Comparison of ENCODE assay signal across 35 cellular contexts in genomic region chr6:115287467-115287866, GRCh38.
"Had no signal": no experiment of that assay in that cellular context is flagged by ENCODE, and none has a peak within 500 bp of the region (broad histone marks: within the 10 kb centered on the region; RNA-seq: fewer than 3 reads in every experiment).

No MANE protein-coding gene starts in this region.

- H3K9me3 Mint-ChIP-seq: activated naive CD4-positive, alpha-beta T cell treated with anti-CD3 and anti-CD28 coated beads, Interleukin-2, amount 10 ng/mL, durations not matched to agents 7 days and 5 days; activated naive CD4-positive, alpha-beta T cell treated with anti-CD3 and anti-CD28 coated beads, Interleukin-2, amount 50 U/mL, for 24 hours; activated T-helper 2 cell treated with anti-CD3 and anti-CD28 coated beads, Interferon-gamma antibody, Interleukin-2, Interleukin-4, amounts not matched to agents 10 μg/mL and 5 μg/mL and 100 μg/mL, durations not matched to agents 14 hours and 24 hours and 36 hours; brain had no signal

- H3K4me3 ChIP-seq: ascending aorta, cardiac muscle cell had no signal

- H3K4me1 Mint-ChIP-seq: activated CD4-positive, alpha-beta memory T cell treated with anti-CD3 and anti-CD28 coated beads, Interleukin-2, amount 10 ng/mL, durations not matched to agents 7 days and 5 days; activated CD4-positive, alpha-beta T cell treated with anti-CD3 and anti-CD28 coated beads for 36 hours; activated CD4-positive, alpha-beta T cell treated with anti-CD3 and anti-CD28 coated beads, Interleukin-2, amount 10 ng/mL, durations not matched to agents 7 days and 5 days; activated CD8-positive, alpha-beta memory T cell treated with anti-CD3 and anti-CD28 coated beads, Interleukin-2, amount 10 ng/mL, durations not matched to agents 7 days and 5 days; activated naive CD4-positive, alpha-beta T cell treated with anti-CD3 and anti-CD28 coated beads, Interleukin-2, amount 10 ng/mL, durations not matched to agents 7 days and 5 days; activated naive CD4-positive, alpha-beta T cell treated with anti-CD3 and anti-CD28 coated beads, Interleukin-2, amount 50 U/mL, for 24 hours; activated naive CD8-positive, alpha-beta T cell treated with anti-CD3 and anti-CD28 coated beads, Interleukin-2, amount 10 ng/mL, durations not matched to agents 7 days and 5 days; activated naive CD8-positive, alpha-beta T cell treated with anti-CD3 and anti-CD28 coated beads, Interleukin-2, amount 50 U/mL, for 24 hours; brain; central memory CD8-positive, alpha-beta T cell had no signal

- H3K27ac ChIP-seq: ascending aorta, cardiac muscle cell, VCaP had no signal

- H3K4me3 Mint-ChIP-seq: activated CD4-positive, alpha-beta memory T cell treated with anti-CD3 and anti-CD28 coated beads, Interleukin-2, amount 10 ng/mL, durations not matched to agents 7 days and 5 days; activated CD4-positive, alpha-beta T cell treated with anti-CD3 and anti-CD28 coated beads for 36 hours; activated CD4-positive, alpha-beta T cell treated with anti-CD3 and anti-CD28 coated beads, Interleukin-2, amount 10 ng/mL, durations not matched to agents 7 days and 5 days; activated CD8-positive, alpha-beta memory T cell treated with anti-CD3 and anti-CD28 coated beads, Interleukin-2, amount 10 ng/mL, durations not matched to agents 7 days and 5 days; activated CD8-positive, alpha-beta T cell treated with anti-CD3 and anti-CD28 coated beads, Interleukin-2, amount 10 ng/mL, durations not matched to agents 7 days and 5 days; activated naive CD4-positive, alpha-beta T cell treated with anti-CD3 and anti-CD28 coated beads, Interleukin-2, amount 10 ng/mL, durations not matched to agents 7 days and 5 days; activated naive CD4-positive, alpha-beta T cell treated with anti-CD3 and anti-CD28 coated beads, Interleukin-2, amount 50 U/mL, for 24 hours; activated naive CD8-positive, alpha-beta T cell; activated naive CD8-positive, alpha-beta T cell treated with anti-CD3 and anti-CD28 coated beads, Interleukin-2, amount 10 ng/mL, durations not matched to agents 7 days and 5 days; activated naive CD8-positive, alpha-beta T cell treated with anti-CD3 and anti-CD28 coated beads, Interleukin-2, amount 50 U/mL, for 24 hours; activated T-cell treated with anti-CD3 and anti-CD28 coated beads, Interleukin-2, amount 50 U/mL, for 24 hours; brain; central memory CD8-positive, alpha-beta T cell; T-helper 1 cell treated with Interleukin-12 subunit alpha and Interleukin-12 subunit beta and Interleukin-4 antibody, amounts not matched to agents 30 μg/mL and 1 μg/mL, for 36 hours had no signal

- H3K36me3 ChIP-seq: ascending aorta, cardiac muscle cell had no signal

- ATAC-seq: activated CD4-positive, alpha-beta T cell treated with anti-CD3 and anti-CD28 coated beads for 36 hours; activated CD4-positive, CD25-positive, alpha-beta regulatory T cell treated with anti-CD3 and anti-CD28 coated beads, Interleukin-2, amount 50 U/mL, for 24 hours; activated CD8-positive, alpha-beta memory T cell treated with anti-CD3 and anti-CD28 coated beads, Interleukin-2, amount 10 ng/mL, durations not matched to agents 7 days and 5 days; activated CD8-positive, alpha-beta T cell treated with anti-CD3 and anti-CD28 coated beads, Interleukin-2, amount 10 ng/mL, durations not matched to agents 7 days and 5 days; activated naive CD8-positive, alpha-beta T cell treated with anti-CD3 and anti-CD28 coated beads, Interleukin-2, amount 50 U/mL, for 24 hours had no signal

- H3K27ac Mint-ChIP-seq: activated CD4-positive, alpha-beta memory T cell treated with anti-CD3 and anti-CD28 coated beads, Interleukin-2, amount 10 ng/mL, durations not matched to agents 7 days and 5 days; activated CD4-positive, alpha-beta T cell treated with anti-CD3 and anti-CD28 coated beads for 36 hours; activated CD4-positive, alpha-beta T cell treated with anti-CD3 and anti-CD28 coated beads, Interleukin-2, amount 10 ng/mL, durations not matched to agents 7 days and 5 days; activated CD8-positive, alpha-beta memory T cell treated with anti-CD3 and anti-CD28 coated beads, Interleukin-2, amount 10 ng/mL, durations not matched to agents 7 days and 5 days; activated CD8-positive, alpha-beta T cell treated with anti-CD3 and anti-CD28 coated beads, Interleukin-2, amount 10 ng/mL, durations not matched to agents 7 days and 5 days; activated naive CD4-positive, alpha-beta T cell treated with anti-CD3 and anti-CD28 coated beads, Interleukin-2, amount 10 ng/mL, durations not matched to agents 7 days and 5 days; activated naive CD4-positive, alpha-beta T cell treated with anti-CD3 and anti-CD28 coated beads, Interleukin-2, amount 50 U/mL, for 24 hours; activated naive CD8-positive, alpha-beta T cell; activated naive CD8-positive, alpha-beta T cell treated with anti-CD3 and anti-CD28 coated beads, Interleukin-2, amount 10 ng/mL, durations not matched to agents 7 days and 5 days; activated naive CD8-positive, alpha-beta T cell treated with anti-CD3 and anti-CD28 coated beads, Interleukin-2, amount 50 U/mL, for 24 hours; activated T-cell treated with anti-CD3 and anti-CD28 coated beads, Interleukin-2, amount 50 U/mL, for 24 hours; activated T-helper 2 cell treated with anti-CD3 and anti-CD28 coated beads, Interferon-gamma antibody, Interleukin-2, Interleukin-4, amounts not matched to agents 10 μg/mL and 5 μg/mL and 100 μg/mL, durations not matched to agents 14 hours and 24 hours and 36 hours; brain; T-helper 1 cell treated with Interleukin-12 subunit alpha and Interleukin-12 subunit beta and Interleukin-4 antibody, amounts not matched to agents 30 μg/mL and 1 μg/mL, for 36 hours had no signal

- H3K27me3 ChIP-seq: ascending aorta, cardiac muscle cell had no signal

- H3K36me3 Mint-ChIP-seq: activated CD8-positive, alpha-beta memory T cell treated with anti-CD3 and anti-CD28 coated beads, Interleukin-2, amount 10 ng/mL, durations not matched to agents 7 days and 5 days; activated naive CD4-positive, alpha-beta T cell treated with anti-CD3 and anti-CD28 coated beads, Interleukin-2, amount 10 ng/mL, durations not matched to agents 7 days and 5 days; activated naive CD4-positive, alpha-beta T cell treated with anti-CD3 and anti-CD28 coated beads, Interleukin-2, amount 50 U/mL, for 24 hours; activated naive CD8-positive, alpha-beta T cell; activated naive CD8-positive, alpha-beta T cell treated with anti-CD3 and anti-CD28 coated beads, Interleukin-2, amount 10 ng/mL, durations not matched to agents 7 days and 5 days; brain had no signal

- H3K4me1 ChIP-seq: ascending aorta had no signal

- DNase-seq: activated CD4-positive, alpha-beta memory T cell treated with anti-CD3 and anti-CD28 coated beads, Interleukin-2, amount 10 ng/mL, durations not matched to agents 7 days and 5 days; activated CD4-positive, alpha-beta T cell treated with anti-CD3 and anti-CD28 coated beads for 1 hour; activated CD4-positive, alpha-beta T cell treated with anti-CD3 and anti-CD28 coated beads for 36 hours; activated CD4-positive, alpha-beta T cell treated with anti-CD3 and anti-CD28 coated beads for 48 hours; activated CD4-positive, alpha-beta T cell treated with anti-CD3 and anti-CD28 coated beads, Interleukin-2, amount 10 ng/mL, durations not matched to agents 7 days and 5 days; activated CD4-positive, alpha-beta T cell treated with anti-CD3 and anti-CD28 coated beads, Interleukin-2, amount 50 U/mL, for 48 hours; activated CD4-positive, CD25-positive, alpha-beta regulatory T cell; activated CD8-positive, alpha-beta memory T cell treated with anti-CD3 and anti-CD28 coated beads for 24 hours; activated CD8-positive, alpha-beta memory T cell treated with anti-CD3 and anti-CD28 coated beads, Interleukin-2, amount 10 ng/mL, durations not matched to agents 7 days and 5 days; activated CD8-positive, alpha-beta memory T cell treated with anti-CD3 and anti-CD28 coated beads, Interleukin-2, amount 50 U/mL, for 48 hours; activated CD8-positive, alpha-beta T cell treated with anti-CD3 and anti-CD28 coated beads, Interleukin-2, amount 10 ng/mL, durations not matched to agents 7 days and 5 days; activated effector memory CD4-positive, alpha-beta T cell treated with Interleukin-2 at 50 U/mL for 16 hours; activated gamma-delta T cell; activated naive CD4-positive, alpha-beta T cell treated with anti-CD3 and anti-CD28 coated beads, Interleukin-2, amount 10 ng/mL, durations not matched to agents 7 days and 5 days; activated naive CD4-positive, alpha-beta T cell treated with Interleukin-2 at 50 U/mL for 16 hours; activated naive CD8-positive, alpha-beta T cell treated with anti-CD3 and anti-CD28 coated beads, Interleukin-2, amount 10 ng/mL, durations not matched to agents 7 days and 5 days; activated naive CD8-positive, alpha-beta T cell treated with anti-CD3 and anti-CD28 coated beads, Interleukin-2, amount 50 U/mL, for 24 hours; activated T-cell treated with anti-CD3 and anti-CD28 coated beads, Interleukin-2, amount 50 U/mL, for 24 hours; activated T-cell treated with anti-CD3 and anti-CD28 coated beads, Interleukin-2, amount 50 U/mL, for 48 hours; amygdala; anterior cingulate cortex; caudate nucleus; cerebellar nuclear complex; T-helper 1 cell; T1000 had no signal

- H3K9me3 ChIP-seq: ascending aorta had no signal

- H3K27me3 Mint-ChIP-seq: activated CD4-positive, alpha-beta memory T cell treated with anti-CD3 and anti-CD28 coated beads, Interleukin-2, amount 10 ng/mL, durations not matched to agents 7 days and 5 days; activated CD4-positive, alpha-beta T cell treated with anti-CD3 and anti-CD28 coated beads for 36 hours; activated CD4-positive, alpha-beta T cell treated with anti-CD3 and anti-CD28 coated beads, Interleukin-2, amount 10 ng/mL, durations not matched to agents 7 days and 5 days; activated CD8-positive, alpha-beta memory T cell treated with anti-CD3 and anti-CD28 coated beads, Interleukin-2, amount 10 ng/mL, durations not matched to agents 7 days and 5 days; activated naive CD4-positive, alpha-beta T cell treated with anti-CD3 and anti-CD28 coated beads, Interleukin-2, amount 10 ng/mL, durations not matched to agents 7 days and 5 days; activated naive CD4-positive, alpha-beta T cell treated with anti-CD3 and anti-CD28 coated beads, Interleukin-2, amount 50 U/mL, for 24 hours; activated naive CD8-positive, alpha-beta T cell; activated naive CD8-positive, alpha-beta T cell treated with anti-CD3 and anti-CD28 coated beads, Interleukin-2, amount 10 ng/mL, durations not matched to agents 7 days and 5 days; activated naive CD8-positive, alpha-beta T cell treated with anti-CD3 and anti-CD28 coated beads, Interleukin-2, amount 50 U/mL, for 24 hours; activated T-cell treated with anti-CD3 and anti-CD28 coated beads, Interleukin-2, amount 50 U/mL, for 24 hours; brain; central memory CD8-positive, alpha-beta T cell had no signal
